Comparison of ENCODE assay signal across 1 cellular context in genomic region chr17:76737082-76737675, GRCh38.
A peak's percentile ranks its signal among the peaks of the same experiment; 100 is the strongest.
TF ChIP-seq lines count a peak whose summit lies in the region.

TSS of gene SRSF2 (minus strand) at chr17:76737331. CDS start at chr17:76737160, 171 bp downstream.

TF ChIP-seq in HepG2, 621 proteins besides CTCF, POLR2A, EP300 and RAD21 (continued from another document and continues in another):
- TF ChIP-seq ZHX1 (CRISPR knock-in tag; IDR thresholded peaks at IDR 0.05; ENCODE audit: low read depth) (peak; percentile 66; the same call in 1 of the 2 replicates), ZSCAN25 (CRISPR knock-in tag; IDR thresholded peaks at IDR 0.05) (no peak; the same call in 1 of the 2 replicates), ZBTB26 (CRISPR knock-in tag; IDR thresholded peaks at IDR 0.05; ENCODE audit: borderline replicate concordance) (no peak; the same call in none of the 2 replicates), ZBTB7A (CRISPR knock-in tag; IDR thresholded peaks at IDR 0.05) (peak; percentile 87), YEATS2 (CRISPR knock-in tag; IDR thresholded peaks at IDR 0.05; ENCODE audit: borderline replicate concordance) (peak; percentile 91), ATF5 (CRISPR knock-in tag; IDR thresholded peaks at IDR 0.05; ENCODE audit: low read depth) (peak; percentile 13; the same call in 1 of the 2 replicates), ZKSCAN5 (CRISPR knock-in tag; IDR thresholded peaks at IDR 0.05) (peak; percentile 65; the same call in 1 of the 2 replicates), PAF1 (CRISPR knock-in tag; IDR thresholded peaks at IDR 0.05) (no peak; the same call in 1 of the 2 replicates), MLXIP (CRISPR knock-in tag; IDR thresholded peaks at IDR 0.05; ENCODE audit: borderline replicate concordance) (peak; percentile 85; the same call in 1 of the 2 replicates), REL (CRISPR knock-in tag; conservative IDR thresholded peaks at IDR 0.05) (peak; percentile 98), MED8 (CRISPR knock-in tag; IDR thresholded peaks at IDR 0.05; ENCODE audit: insufficient replicate concordance) (peak; percentile 74), PHF5A (CRISPR knock-in tag; IDR thresholded peaks at IDR 0.05; ENCODE audit: low read depth, unreplicated experiment) (no peak), RFX3 (CRISPR knock-in tag; IDR thresholded peaks at IDR 0.05) (no peak; the same call in 1 of the 2 replicates), YY1 (IDR thresholded peaks at IDR 0.05; ENCODE audit: insufficient read depth, insufficient replicate concordance, low read depth, low read length) (peak; percentile 99), ATF1 (CRISPR knock-in tag; IDR thresholded peaks at IDR 0.05) (peak; percentile 51; the same call in 1 of the 2 replicates), NFAT5 (CRISPR knock-in tag; IDR thresholded peaks at IDR 0.05) (peak; percentile 26; the same call in 1 of the 2 replicates), ATF7-NPFF (CRISPR knock-in tag; IDR thresholded peaks at IDR 0.05; ENCODE audit: low read depth) (peak; percentile 89), ZNF83 (CRISPR knock-in tag; IDR thresholded peaks at IDR 0.05; ENCODE audit: borderline replicate concordance) (no peak; the same call in 1 of the 2 replicates), FOXA1 (IDR thresholded peaks at IDR 0.05) (no peak), FOXA1 (CRISPR knock-in tag; IDR thresholded peaks at IDR 0.05) (peak; percentile 59; the same call in 1 of the 2 replicates), FOXC1 (CRISPR knock-in tag; IDR thresholded peaks at IDR 0.05; ENCODE audit: borderline replicate concordance) (peak; percentile 99), SNAI1 (CRISPR knock-in tag; IDR thresholded peaks at IDR 0.05; ENCODE audit: borderline replicate concordance) (no peak; the same call in 1 of the 2 replicates), RNF219 (CRISPR knock-in tag; IDR thresholded peaks at IDR 0.05) (no peak), TCF7L2 (IDR thresholded peaks at IDR 0.05; ENCODE audit: low read depth, low read length) (no peak), ZNF276 (CRISPR knock-in tag; IDR thresholded peaks at IDR 0.05; ENCODE audit: low read depth) (peak; percentile 93; the same call in 1 of the 2 replicates), BRF2 (CRISPR knock-in tag; IDR thresholded peaks at IDR 0.05) (no peak; the same call in 1 of the 2 replicates), ZMAT3 (CRISPR knock-in tag; conservative IDR thresholded peaks at IDR 0.05) (peak; percentile 89; the same call in 1 of the 2 replicates), ZNF672 (CRISPR knock-in tag; IDR thresholded peaks at IDR 0.05) (0 out of 2 replicates have a peak, but pooled peaks have one; percentile 57), IRF2 (CRISPR knock-in tag; IDR thresholded peaks at IDR 0.05) (peak; percentile 93), ZFAT (CRISPR knock-in tag; conservative IDR thresholded peaks at IDR 0.05) (peak; percentile 88; the same call in 1 of the 2 replicates), ZNF713 (CRISPR knock-in tag; IDR thresholded peaks at IDR 0.05) (no peak), GATAD2A (CRISPR knock-in tag; IDR thresholded peaks at IDR 0.05) (peak; percentile 60), ZNF629 (CRISPR knock-in tag; conservative IDR thresholded peaks at IDR 0.05) (peak; percentile 58; the same call in 1 of the 2 replicates), FOXP4 (CRISPR knock-in tag; IDR thresholded peaks at IDR 0.05) (peak; percentile 66), ZNF3 (CRISPR knock-in tag; IDR thresholded peaks at IDR 0.05) (no peak; the same call in 1 of the 2 replicates), ZNF557 (CRISPR knock-in tag; IDR thresholded peaks at IDR 0.05) (peak; percentile 85), FOXA3 (CRISPR knock-in tag; IDR thresholded peaks at IDR 0.05) (peak; percentile 66), BORCS8-MEF2B (CRISPR knock-in tag; IDR thresholded peaks at IDR 0.05) (peak; percentile 56; the same call in 1 of the 2 replicates)
